Comparison of ENCODE assay signal across 25 cellular contexts in genomic region chr10:1186693-1186990, GRCh38.
DNase-seq lines count a peak whose midpoint lies in the region; ATAC-seq and TF ChIP-seq lines count a peak whose summit lies in the region.
"Had no signal": no experiment of that assay in that cellular context is flagged by ENCODE, and none has a peak within 500 bp of the region (broad histone marks: within the 10 kb centered on the region; RNA-seq: fewer than 3 reads in every experiment).

No MANE protein-coding gene starts in this region.

- H3K4me3 Mint-ChIP-seq in activated B cell treated with CpG ODN at 0.5 μM for 24 hours: no peak overlapping the region
- H3K4me3 Mint-ChIP-seq: B cell; CD4-positive, alpha-beta T cell had no signal

- no peak for TF ChIP-seq CTCF in activated B cell treated with CpG ODN at 0.5 μM for 24 hours (IDR thresholded peaks at IDR 0.05)
- no peak for TF ChIP-seq CTCF in testis (IDR thresholded peaks at IDR 0.05)

- CTCF ChIA-PET in activated B cell treated with CpG ODN at 0.5 μM for 24 hours (lab: Charles Lee): no interaction called here

- H3K9me3 ChIP-seq in testis: no peaks in the 10 kb centered on the region
- H3K9me3 ChIP-seq: A549, SJCRH30 had no signal

- peaks cover 29% of the 10 kb centered on the region for H3K4me1 ChIP-seq in testis
- H3K4me1 ChIP-seq: A549, SJCRH30 had no signal

- no peaks in the 10 kb centered on the region for H3K27me3 ChIP-seq in layer of hippocampus (ENCODE audit: control insufficient read depth, insufficient read depth, low read length)
- H3K27me3 ChIP-seq in testis: no peaks in the 10 kb centered on the region
- H3K27me3 ChIP-seq: SJCRH30 had no signal

- H3K4me3 ChIP-seq in testis: no peak overlapping the region
- H3K4me3 ChIP-seq: A549, GM12878, SJCRH30 had no signal

- no peaks in the 10 kb centered on the region for H3K4me1 Mint-ChIP-seq in activated B cell treated with CpG ODN at 0.5 μM for 24 hours
- H3K4me1 Mint-ChIP-seq: B cell had no signal

- no peaks in the 10 kb centered on the region for H3K36me3 ChIP-seq in testis (ENCODE audit: low read depth, missing control alignments)
- H3K36me3 ChIP-seq: SJCRH30 had no signal

- ATAC-seq in activated B cell treated with CpG ODN at 0.5 μM for 24 hours (ENCODE audit: low read depth) (no peak), GM18511 (IDR thresholded peaks at IDR 0.05; ENCODE audit: unreplicated experiment) (no peak)
- ATAC-seq: A549, GM12878 had no signal

- POLR2A ChIA-PET in activated B cell treated with CpG ODN at 0.5 μM for 24 hours (lab: Charles Lee): no interaction called here

- 81% methylated on average over 7 of the region's 7 CpGs; no CpG with 5 or more reads in 1 of the 2 donors for WGBS in testis, 2 donors

- no peak for TF ChIP-seq POLR2A in testis (IDR thresholded peaks at IDR 0.05)

- no peak overlapping the region for H3K27ac Mint-ChIP-seq in activated B cell treated with CpG ODN at 0.5 μM for 24 hours
- H3K27ac Mint-ChIP-seq: B cell; CD4-positive, alpha-beta T cell had no signal

- H3K27ac ChIP-seq in layer of hippocampus (ENCODE audit: low read depth, low read length) (peak overlapping the region; percentile 98), testis (peak overlapping the region; percentile 76 to 88)
- H3K27ac ChIP-seq: A549, HL-60, KMS-11, RWPE1, SJCRH30 had no signal

- no peaks in the 10 kb centered on the region for H3K9me3 Mint-ChIP-seq in activated B cell treated with CpG ODN at 0.5 μM for 24 hours
- H3K9me3 Mint-ChIP-seq: CD4-positive, alpha-beta T cell had no signal

- H3K27me3 Mint-ChIP-seq in activated B cell treated with CpG ODN at 0.5 μM for 24 hours: peaks cover 3% of the 10 kb centered on the region

- intact Hi-C loops in activated B cell treated with CpG ODN at 0.5 μM for 24 hours (cut with micrococcal nuclease) (no loop called here), testis (cut with DNase I; ENCODE audit: low total_unique reads) (no loop called here)

- no peaks in the 10 kb centered on the region for H3K36me3 Mint-ChIP-seq in activated B cell treated with CpG ODN at 0.5 μM for 24 hours (ENCODE audit: low read depth)

- DNase-seq in activated effector memory CD4-positive, alpha-beta T cell treated with anti-CD3 and anti-CD28 coated beads, Interleukin-2, amount 50 U/mL, for 16 hours: peak; percentile 44
- DNase-seq in activated effector memory CD4-positive, alpha-beta T cell treated with Interleukin-2 at 50 U/mL for 16 hours: no peak
- DNase-seq in activated B cell treated with CpG ODN at 0.5 μM for 24 hours: peak; percentile 0
- no peak for DNase-seq in testis
- DNase-seq in T1000 (lab: John Stamatoyannopoulos, UW): no peak
- DNase-seq in NCI-H1930 (lab: John Stamatoyannopoulos, UW): no peak
- DNase-seq: COR-L47; DMS79 treated with DMSO at 0.1 percent for 48 hours; NCI-H1105; NCI-H2081; NCI-H2171; NCI-H345; NCI-H524; NCI-H774; NK-92 treated with Interleukin-12 subunit alpha and Interleukin-12 subunit beta, amount 100 ng/mL, for 24 hours; SJCRH30 had no signal

Comparison
In these comparisons a context has a peak if more than half of its experiments do, and no peak if none do; other contexts are left out.
1. DNase-seq: peak in activated effector memory CD4-positive, alpha-beta T cell treated with anti-CD3 and anti-CD28 coated beads, Interleukin-2, amount 50 U/mL, for 16 hours (single experiment) and activated B cell treated with CpG ODN at 0.5 μM for 24 hours (single experiment); none in activated effector memory CD4-positive, alpha-beta T cell treated with Interleukin-2 at 50 U/mL for 16 hours (single experiment), testis (single experiment), T1000 (single experiment) and NCI-H1930 (0 of 2).